In the genomic region with DNA sequence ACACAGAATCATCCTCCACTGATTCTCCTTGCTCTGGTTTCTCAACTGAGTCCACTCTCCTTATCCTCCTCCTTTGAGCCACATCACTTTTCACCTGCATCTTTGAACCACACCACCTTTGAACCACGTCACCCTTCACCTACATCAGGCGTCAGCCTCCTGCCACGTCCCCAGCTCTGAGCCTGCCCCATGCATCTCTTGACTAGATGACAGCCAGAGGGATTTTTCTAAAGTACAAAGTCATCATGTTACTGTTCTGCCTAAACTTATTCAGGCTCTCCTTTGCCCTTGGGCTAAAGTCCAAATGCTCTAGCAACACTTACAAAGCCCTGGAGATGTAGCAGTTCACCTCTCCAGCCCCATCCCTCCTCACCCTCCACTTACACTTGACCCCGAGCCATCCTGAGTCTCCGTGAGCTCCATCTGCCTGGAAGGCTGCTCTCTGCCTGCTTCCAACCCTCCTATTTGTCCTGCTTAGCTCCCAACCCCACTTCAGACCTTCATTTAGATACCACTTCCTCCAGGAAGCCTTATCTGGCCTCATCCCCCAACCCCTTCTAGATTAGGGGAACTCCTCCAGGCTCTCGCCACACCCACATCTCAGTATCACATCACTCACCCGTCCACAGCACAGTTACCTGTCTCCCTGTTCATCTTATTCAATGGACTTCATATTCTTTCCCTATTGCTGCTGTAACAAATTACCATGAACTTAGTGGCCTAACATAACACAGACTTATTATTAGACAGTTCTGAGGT, we compare ENCODE assay signal across 24 cellular contexts. TPM values are rescaled to one million over a fixed set of nuclear protein-coding genes. Genes with fewer than 3 reads are reported as not detected.
"Had no signal": no experiment of that assay in that cellular context is flagged by ENCODE, and none has a peak within 500 bp of the region (broad histone marks: within the 10 kb centered on the region; RNA-seq: fewer than 3 reads in every experiment).

No MANE protein-coding gene starts in this region.

- DNase-seq: activated CD4-positive, alpha-beta T cell treated with anti-CD3 and anti-CD28 coated beads, Interleukin-2, amount 10 ng/mL, durations not matched to agents 7 days and 5 days; activated CD4-positive, CD25-positive, alpha-beta regulatory T cell treated with anti-CD3 and anti-CD28 coated beads, Interleukin-2, amount 50 U/mL, for 72 hours; activated CD8-positive, alpha-beta T cell treated with anti-CD3 and anti-CD28 coated beads, Interleukin-2, amount 10 ng/mL, durations not matched to agents 7 days and 5 days; brain microvascular endothelial cell; colonic mucosa; dorsolateral prefrontal cortex; gastrocnemius medialis; hippocampal formation; left ventricle myocardium superior; nucleus accumbens; right lobe of liver; stimulated activated CD4-positive, alpha-beta T cell treated with anti-CD3 and anti-CD28 coated beads, Interleukin-15, amount 100 ng/mL, for 24 hours; stimulated activated naive CD4-positive, alpha-beta T cell; T1000; testis; trophoblast cell; uterus; WERI-Rb-1 had no signal

- ATAC-seq: activated CD8-positive, alpha-beta T cell treated with anti-CD3 and anti-CD28 coated beads, Interleukin-2, amount 10 ng/mL, durations not matched to agents 7 days and 5 days; activated naive CD4-positive, alpha-beta T cell treated with anti-CD3 and anti-CD28 coated beads, Interleukin-2, amount 50 U/mL, for 72 hours; gastrocnemius medialis; left ventricle myocardium superior; right lobe of liver had no signal

RNA-seq across cellular contexts. Expression of a gene that starts 3.7 kb away (rescaled TPM):
- total RNA-seq: activated CD4-positive, alpha-beta T cell treated with anti-CD3 and anti-CD28 coated beads, Interleukin-2, amount 10 ng/mL, durations not matched to agents 7 days and 5 days; activated CD8-positive, alpha-beta T cell treated with anti-CD3 and anti-CD28 coated beads, Interleukin-2, amount 10 ng/mL, durations not matched to agents 7 days and 5 days; activated naive CD4-positive, alpha-beta T cell treated with anti-CD3 and anti-CD28 coated beads, Interleukin-2, amount 50 U/mL, for 72 hours; activated T-helper 1 cell treated with anti-CD3 and anti-CD28 coated beads, Interleukin-12 subunit alpha, Interleukin-12 subunit beta, Interleukin-2, Interleukin-4 antibody, amounts not matched to agents 30 ng/mL and 10 ng/mL and 1 ng/mL, durations not matched to agents 14 hours and 24 hours and 36 hours; aorta; esophagus muscularis mucosa; gastrocnemius medialis; left ventricle myocardium superior; mononuclear cell; myocyte; right lobe of liver; uterus had no signal

RNA-seq across cellular contexts. Expression of a gene that starts 24.8 kb away (rescaled TPM):
- total RNA-seq: activated CD4-positive, alpha-beta T cell treated with anti-CD3 and anti-CD28 coated beads, Interleukin-2, amount 10 ng/mL, durations not matched to agents 7 days and 5 days; activated CD8-positive, alpha-beta T cell treated with anti-CD3 and anti-CD28 coated beads, Interleukin-2, amount 10 ng/mL, durations not matched to agents 7 days and 5 days; activated naive CD4-positive, alpha-beta T cell treated with anti-CD3 and anti-CD28 coated beads, Interleukin-2, amount 50 U/mL, for 72 hours; activated T-helper 1 cell treated with anti-CD3 and anti-CD28 coated beads, Interleukin-12 subunit alpha, Interleukin-12 subunit beta, Interleukin-2, Interleukin-4 antibody, amounts not matched to agents 30 ng/mL and 10 ng/mL and 1 ng/mL, durations not matched to agents 14 hours and 24 hours and 36 hours; aorta; gastrocnemius medialis; left ventricle myocardium superior; mononuclear cell; myocyte; right lobe of liver; uterus had no signal

RNA-seq across cellular contexts. Expression of a gene that starts 56.9 kb away (rescaled TPM):
- total RNA-seq: activated CD4-positive, alpha-beta T cell treated with anti-CD3 and anti-CD28 coated beads, Interleukin-2, amount 10 ng/mL, durations not matched to agents 7 days and 5 days; activated CD8-positive, alpha-beta T cell treated with anti-CD3 and anti-CD28 coated beads, Interleukin-2, amount 10 ng/mL, durations not matched to agents 7 days and 5 days; activated naive CD4-positive, alpha-beta T cell treated with anti-CD3 and anti-CD28 coated beads, Interleukin-2, amount 50 U/mL, for 72 hours; activated T-helper 1 cell treated with anti-CD3 and anti-CD28 coated beads, Interleukin-12 subunit alpha, Interleukin-12 subunit beta, Interleukin-2, Interleukin-4 antibody, amounts not matched to agents 30 ng/mL and 10 ng/mL and 1 ng/mL, durations not matched to agents 14 hours and 24 hours and 36 hours; aorta; colonic mucosa; dorsolateral prefrontal cortex; esophagus muscularis mucosa; gastrocnemius medialis; left ventricle myocardium superior; mononuclear cell; myocyte; right lobe of liver; uterus had no signal
